10 cellular contexts compared by ENCODE assay signal in the genomic region with DNA sequence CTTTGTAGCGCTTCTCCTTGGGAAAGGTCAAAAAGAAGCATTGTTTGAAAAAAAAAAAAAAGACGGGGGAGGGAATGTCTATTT. TPM values are rescaled to one million over a fixed set of nuclear protein-coding genes. Genes with fewer than 3 reads are reported as not detected.
DNase-seq lines count a peak whose midpoint lies in the region; ATAC-seq and TF ChIP-seq lines count a peak whose summit lies in the region.
"Had no signal": no experiment of that assay in that cellular context is flagged by ENCODE, and none has a peak within 500 bp of the region (broad histone marks: within the 10 kb centered on the region; RNA-seq: fewer than 3 reads in every experiment).

A gene (minus strand): TSS at position 46 of the 84 bp plus-strand sequence. CDS start 5,302 bp downstream, outside the sequence.

- H3K27me3 ChIP-seq in MG63 (peaks cover 3% of the 10 kb centered on the region), colonic mucosa (no peaks in the 10 kb centered on the region), thoracic aorta (replicated peaks; ENCODE audit: insufficient read depth) (no peaks in the 10 kb centered on the region)

- intact Hi-C loops in colonic mucosa (cut with DNase I): no loop called here

- peak within 1 kb of the TSS in 1 of 2 donors; percentile 39 for H3K9ac ChIP-seq in colonic mucosa (ENCODE audit: low read depth in 2 of 2, low read length in 2 of 2)

- DNase-seq in MG63: no peak
- no peak for DNase-seq in colonic mucosa
- no peak for DNase-seq in thoracic aorta (ENCODE audit: low spot score)
- no peak for DNase-seq in hypothalamus (lab: John Stamatoyannopoulos, UW)
- no peak for DNase-seq in UCSD-AML1 (lab: John Stamatoyannopoulos, UW; ENCODE audit: unreplicated experiment)
- DNase-seq in SW480 (ENCODE audit: low spot score): no peak
- DNase-seq: stimulated activated CD4-positive, alpha-beta T cell treated with anti-CD3 and anti-CD28 coated beads, Interleukin-2, amount 100 ng/mL, for 24 hours had no signal

- TF ChIP-seq CTCF in colonic mucosa (IDR thresholded peaks at IDR 0.05): no peak
- no peak for TF ChIP-seq CTCF in thoracic aorta (IDR thresholded peaks at IDR 0.05)

- no peaks in the 10 kb centered on the region for H3K36me3 ChIP-seq in MG63
- H3K36me3 ChIP-seq in colonic mucosa: no peaks in the 10 kb centered on the region
- H3K36me3 ChIP-seq in mesodermal cell (ENCODE audit: control insufficient read depth, insufficient read depth, low read length): no peaks in the 10 kb centered on the region
- no peaks in the 10 kb centered on the region for H3K36me3 ChIP-seq in thoracic aorta

- H3K4me1 ChIP-seq in colonic mucosa (no peaks in the 10 kb centered on the region), mesodermal cell (ENCODE audit: control insufficient read depth, insufficient read depth, low read length, poor library complexity, severe bottlenecking) (peaks cover 30% of the 10 kb centered on the region), thoracic aorta (ENCODE audit: control insufficient read depth in 1 of 2, low read depth in 2 of 2) (peaks cover 2 to 34% of the 10 kb centered on the region in 2 donors)

- ATAC-seq in thoracic aorta (ENCODE audit: insufficient number of reproducible peaks, low FRiP score, low read depth) (no peak), GM21381 (IDR thresholded peaks at IDR 0.05; ENCODE audit: unreplicated experiment) (no peak)
- ATAC-seq: activated CD4-positive, CD25-positive, alpha-beta regulatory T cell treated with anti-CD3 and anti-CD28 coated beads, Interleukin-2, amount 50 U/mL, for 24 hours had no signal

- H3K4me3 ChIP-seq in MG63: peak within 1 kb of the TSS; percentile 44
- H3K4me3 ChIP-seq in colonic mucosa: peak within 1 kb of the TSS; percentile 17
- peak within 1 kb of the TSS; percentile 37 for H3K4me3 ChIP-seq in mesodermal cell (ENCODE audit: extremely low read depth, insufficient read depth, low read length, poor library complexity, severe bottlenecking)
- H3K4me3 ChIP-seq in thoracic aorta: peak within 1 kb of the TSS; percentile 79

- H3K27ac ChIP-seq in colonic mucosa (no peak within 1 kb of the TSS), mesodermal cell (ENCODE audit: low read depth, low read length, severe bottlenecking) (peak within 1 kb of the TSS; percentile 43), thoracic aorta (peak within 1 kb of the TSS; percentile 85 to 88)

- H3K9me3 ChIP-seq in MG63 (no peaks in the 10 kb centered on the region), colonic mucosa (no peaks in the 10 kb centered on the region), mesodermal cell (ENCODE audit: control insufficient read depth, low read length) (no peaks in the 10 kb centered on the region), thoracic aorta (no peaks in the 10 kb centered on the region)

- no CpG with 5 or more reads among the region's 2 CpGs for WGBS in mesodermal cell (ENCODE audit: insufficient coverage in 2 of 2), 2 experiments

RNA-seq across cellular contexts. Expression of the gene that starts here (rescaled TPM):
- not detected in 2 replicates for total RNA-seq in MG63 (2014; rRNA removed; shearing (Covaris generic); ENCODE audit: low replicate concordance)
- total RNA-seq in colonic mucosa (1 to 10 TPM in 1 of 2 donors, under 1 TPM in 1; 0.72 to 8.1 TPM), thoracic aorta (10 to 100 TPM; 45.4 to 49.5 TPM)
- 2.9 TPM for polyA plus RNA-seq in mesodermal cell (2013, experiment 1 of 2)
- polyA plus RNA-seq in mesodermal cell (2013, experiment 2 of 2): 4.5 TPM

Comparison
In these comparisons a context has a peak if more than half of its experiments do, and no peak if none do; other contexts are left out.
1. RNA of the gene that starts here (total RNA-seq): 45.4 to 49.5 TPM in thoracic aorta; 0.72 to 8.1 TPM in colonic mucosa and not detected in MG63; every median in the first group is over 4 times any median in the second.
2. H3K4me3 ChIP-seq: peak in every context shown above with its lines; median percentile 79 in thoracic aorta; 44 in MG63; 37 in mesodermal cell; 17 in colonic mucosa.